15 cellular contexts compared by ENCODE assay signal in the genomic region with DNA sequence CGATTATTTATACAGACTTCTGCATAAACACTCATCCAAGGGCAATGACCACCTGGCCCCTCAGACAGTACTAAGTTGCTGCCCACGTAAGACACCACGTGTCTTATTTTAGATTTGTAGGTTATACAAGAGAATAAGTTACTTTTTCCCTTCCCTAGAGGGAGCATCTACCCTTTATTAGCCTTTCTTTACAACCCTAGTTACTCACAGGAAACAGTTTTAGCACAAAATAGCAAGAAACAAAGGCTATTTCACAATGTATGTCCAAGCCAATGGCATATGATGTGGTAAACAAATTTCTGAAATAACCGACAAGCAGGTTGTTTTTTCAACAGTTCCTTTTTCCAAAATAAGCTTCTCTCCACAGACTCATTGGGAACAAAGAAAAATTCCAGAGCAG. TPM values are rescaled to one million over a fixed set of nuclear protein-coding genes. Genes with fewer than 3 reads are reported as not detected.
DNase-seq lines count a peak whose midpoint lies in the region; ATAC-seq and TF ChIP-seq lines count a peak whose summit lies in the region.
"Had no signal": no experiment of that assay in that cellular context is flagged by ENCODE, and none has a peak within 500 bp of the region (broad histone marks: within the 10 kb centered on the region; RNA-seq: fewer than 3 reads in every experiment).

No MANE protein-coding gene starts in this region.

- H3K27me3 ChIP-seq in adipocyte (replicated peaks; ENCODE audit: control insufficient read depth, insufficient read depth, low read length) (no peaks in the 10 kb centered on the region), left lung (no peaks in the 10 kb centered on the region), stomach (no peaks in the 10 kb centered on the region)
- H3K27me3 ChIP-seq: SJCRH30 had no signal

- H3K4me1 ChIP-seq in adipocyte (ENCODE audit: control insufficient read depth, insufficient read depth, low read length) = peaks cover 38% of the 10 kb centered on the region
- H3K4me1 ChIP-seq in left lung = peaks cover 16 to 76% of the 10 kb centered on the region in 2 donors
- H3K4me1 ChIP-seq in stomach = peaks cover 4 to 39% (median 11%) of the 10 kb centered on the region in 4 donors

- H3K4me3 ChIP-seq in adipocyte (ENCODE audit: low read length) = no peak overlapping the region
- no peak overlapping the region for H3K4me3 ChIP-seq in left lung
- no peak overlapping the region for H3K4me3 ChIP-seq in stomach
- H3K4me3 ChIP-seq: SJCRH30 had no signal

- peak overlapping the region; percentile 8 for H3K9ac ChIP-seq in adipocyte (ENCODE audit: low read length)

- peak; percentile 59 for DNase-seq in HCEC 1CT
- peak; percentile 63 for DNase-seq in adipocyte (ENCODE audit: low read depth)
- DNase-seq in left lung = no peak
- DNase-seq in stomach = no peak
- DNase-seq in activated CD4-positive, alpha-beta T cell treated with anti-CD3 and anti-CD28 coated beads, Interleukin-2, amount 50 U/mL, for 1 hour = no peak
- no peak for DNase-seq in stimulated activated CD4-positive, alpha-beta T cell treated with anti-CD3 and anti-CD28 coated beads, Interleukin-2, amount 100 ng/mL, for 24 hours
- no peak for DNase-seq in HuH-7.5 (ENCODE audit: low spot score)
- DNase-seq: CD8-positive, alpha-beta T cell; effector memory CD4-positive, alpha-beta T cell; NCI-H1694 treated with DMSO at 0.1 percent for 48 hours; NCI-H82; posterior cingulate gyrus; SJCRH30; stimulated activated naive CD8-positive, alpha-beta T cell treated with anti-CD3 and anti-CD28 coated beads, Interleukin-15, Interleukin-2, amounts not matched to agents 100 U/mL and 50 U/mL, for 24 hours had no signal

- intact Hi-C loops in left lung (cut with DNase I) = no loop called here
- intact Hi-C loops in stomach (cut with DNase I; ENCODE audit: low total_unique reads) = no loop called here

- no peak for TF ChIP-seq EP300 in stomach (IDR thresholded peaks at IDR 0.05)

- peak overlapping the region; percentile 27 to 83 for H3K27ac ChIP-seq in left lung
- peak overlapping the region in 3 of 5 donors; percentile 14 to 24 (median 17) for H3K27ac ChIP-seq in stomach
- H3K27ac ChIP-seq: SJCRH30 had no signal

- TF ChIP-seq POLR2A in stomach (IDR thresholded peaks at IDR 0.05) = no peak

- WGBS in stomach, 5 donors = 46 to 62% (median 56%) methylated on average over 4 of the region's 4 CpGs

- H3K9me3 ChIP-seq in adipocyte (ENCODE audit: control insufficient read depth, low read length) = no peaks in the 10 kb centered on the region
- H3K9me3 ChIP-seq in left lung = no peaks in the 10 kb centered on the region
- no peaks in the 10 kb centered on the region for H3K9me3 ChIP-seq in stomach
- H3K9me3 ChIP-seq: SJCRH30 had no signal

- H3K36me3 ChIP-seq in adipocyte (ENCODE audit: control insufficient read depth, insufficient read depth, low read length, severe bottlenecking) = peaks cover 10% of the 10 kb centered on the region
- no peaks in the 10 kb centered on the region for H3K36me3 ChIP-seq in left lung
- peaks cover 0 to 20% (median 19%) of the 10 kb centered on the region in 4 donors for H3K36me3 ChIP-seq in stomach

- peak; percentile 9 for ATAC-seq in left lung
- no peak for ATAC-seq in HG03439 (IDR thresholded peaks at IDR 0.05; ENCODE audit: unreplicated experiment)
- ATAC-seq: CD8-positive, alpha-beta T cell; stimulated activated naive CD8-positive, alpha-beta T cell treated with anti-CD3 and anti-CD28 coated beads, Interleukin-15, Interleukin-2, amounts not matched to agents 100 U/mL and 50 U/mL, for 24 hours had no signal

- no peak for TF ChIP-seq CTCF in left lung (IDR thresholded peaks at IDR 0.05)
- no peak for TF ChIP-seq CTCF in stomach (IDR thresholded peaks at IDR 0.05)

RNA-seq across cellular contexts. Expression of a gene that starts 50.1 kb away (rescaled TPM):
- total RNA-seq in left lung = 10 to 100 TPM; 39.0 to 45.0 TPM
- total RNA-seq in stomach = 10 to 100 TPM; 23.7 to 76.4 (median 33.8) TPM
- 1 to 10 TPM; 4.1 to 6.4 (median 6.1) TPM for polyA plus RNA-seq in stomach

Comparison
In these comparisons a context has a peak if more than half of its experiments do, and no peak if none do; other contexts are left out.
1. DNase-seq: peak in HCEC 1CT (single experiment) and adipocyte (single experiment); none in left lung (0 of 2), stomach (single experiment), activated CD4-positive, alpha-beta T cell treated with anti-CD3 and anti-CD28 coated beads, Interleukin-2, amount 50 U/mL, for 1 hour (single experiment), stimulated activated CD4-positive, alpha-beta T cell treated with anti-CD3 and anti-CD28 coated beads, Interleukin-2, amount 100 ng/mL, for 24 hours (0 of 2) and HuH-7.5 (single experiment).